Comparison of ENCODE assay signal across 8 cellular contexts in the genomic region with DNA sequence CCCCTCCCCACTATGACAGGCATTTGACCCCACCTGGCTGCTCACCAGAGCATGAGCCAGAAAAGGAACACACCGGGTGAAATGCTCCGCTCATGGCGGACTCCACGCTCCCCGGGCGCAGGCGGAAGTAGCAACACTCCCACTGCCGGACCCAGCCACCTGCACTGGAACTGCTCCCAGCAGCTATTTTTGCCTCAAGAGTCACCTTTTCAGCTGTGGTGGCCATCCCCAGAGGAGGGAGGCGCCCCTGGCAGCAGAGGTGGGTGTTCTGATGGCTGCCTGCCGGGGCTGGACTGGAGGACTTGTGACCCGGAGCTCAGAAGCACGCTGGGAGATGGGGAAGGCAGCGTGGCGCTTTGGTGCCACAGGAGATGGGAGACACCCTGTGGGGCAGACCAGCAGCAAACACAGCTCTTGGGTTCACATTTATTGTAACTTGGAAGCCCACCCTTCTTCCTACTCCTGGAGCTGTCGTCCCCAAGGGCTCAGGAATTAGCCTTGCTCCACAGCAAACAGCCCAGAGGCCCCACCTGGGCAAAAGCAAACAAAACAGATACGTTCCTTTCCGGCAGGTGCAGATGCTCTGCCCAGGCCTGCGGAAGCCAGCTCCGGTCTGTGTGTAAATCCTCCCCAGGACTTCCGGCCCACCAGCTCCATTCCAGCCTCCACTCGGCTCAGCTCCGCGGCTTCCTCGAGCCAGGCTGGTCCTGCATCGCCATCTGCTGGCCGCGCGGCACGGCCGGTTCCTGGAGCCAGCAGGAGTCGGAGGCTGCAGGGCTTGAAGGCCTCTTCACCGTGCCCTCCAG. TPM values are rescaled to one million over a fixed set of nuclear protein-coding genes. Genes with fewer than 3 reads are reported as not detected.
DNase-seq lines count a peak whose midpoint lies in the region; ATAC-seq and TF ChIP-seq lines count a peak whose summit lies in the region.

No MANE protein-coding gene starts in this region.

- H3K4me1 ChIP-seq in HUES6 (ENCODE audit: control insufficient read depth, insufficient read depth, low read length) = peaks cover 41% of the 10 kb centered on the region
- peaks cover 19% of the 10 kb centered on the region for H3K4me1 ChIP-seq in NT2/D1 (ENCODE audit: insufficient read depth, insufficient read length)
- peaks cover 14% of the 10 kb centered on the region for H3K4me1 ChIP-seq in endocrine pancreas (ENCODE audit: control insufficient read depth, insufficient read depth, low read length)

- peaks cover 42% of the 10 kb centered on the region for H3K36me3 ChIP-seq in HUES6 (ENCODE audit: control insufficient read depth, insufficient read depth, low read length)
- H3K36me3 ChIP-seq in NT2/D1 (ENCODE audit: insufficient read depth, insufficient read length, low read length) = peaks cover 40% of the 10 kb centered on the region
- no peaks in the 10 kb centered on the region for H3K36me3 ChIP-seq in endocrine pancreas (ENCODE audit: control insufficient read depth, insufficient read depth, low read length)

- H3K4me3 ChIP-seq in HUES6 (ENCODE audit: low read depth, low read length) (no peak overlapping the region), NT2/D1 (ENCODE audit: insufficient read length, low read depth) (peak overlapping the region; percentile 10), endocrine pancreas (ENCODE audit: control insufficient read depth, insufficient read depth, low read length) (no peak overlapping the region)

- TF ChIP-seq CTCF in GM12801 (IDR thresholded peaks at IDR 0.05; ENCODE audit: extremely low read depth, insufficient read length) (peak; percentile 47), mesothelial cell of epicardium (IDR thresholded peaks at IDR 0.05; ENCODE audit: unreplicated experiment) (peak; percentile 82)

- ATAC-seq in GM21526 (IDR thresholded peaks at IDR 0.05; ENCODE audit: low FRiP score, unreplicated experiment) = no peak

- H3K9me3 ChIP-seq in HUES6 (ENCODE audit: control insufficient read depth, insufficient read depth, low read depth, low read length) (no peaks in the 10 kb centered on the region), NT2/D1 (ENCODE audit: insufficient read depth, low read length) (no peaks in the 10 kb centered on the region), endocrine pancreas (ENCODE audit: control insufficient read depth, low read length) (no peaks in the 10 kb centered on the region)

- peak overlapping the region; percentile 7 for H3K9ac ChIP-seq in HUES6 (ENCODE audit: low read length)
- H3K9ac ChIP-seq in NT2/D1 (ENCODE audit: insufficient read length, low read depth) = peak overlapping the region; percentile 27
- peak overlapping the region; percentile 63 for H3K9ac ChIP-seq in endocrine pancreas (ENCODE audit: control insufficient read depth, insufficient read depth, low read length)

- peaks cover 63% of the 10 kb centered on the region for H3K4me1 Mint-ChIP-seq in mesothelial cell of epicardium

- H3K4me3 Mint-ChIP-seq in mesothelial cell of epicardium = peak overlapping the region; percentile 22

- H3K27ac Mint-ChIP-seq in mesothelial cell of epicardium = peak overlapping the region; percentile 8

- DNase-seq in NT2/D1 (ENCODE audit: low read depth, low spot score) (peak; percentile 86), mesothelial cell of epicardium (ENCODE audit: low spot score in 2 of 2, unreplicated experiment in 2 of 2) (peak; percentile 78 to 91)
- peak; percentile 70 for DNase-seq in activated CD8-positive, alpha-beta memory T cell treated with anti-CD3 and anti-CD28 coated beads, Interleukin-2, amount 50 U/mL, for 1 hour (ENCODE audit: extremely low read depth)
- peak; percentile 80 for DNase-seq in stimulated activated CD8-positive, alpha-beta memory T cell treated with anti-CD3 and anti-CD28 coated beads, Interleukin-15, amount 100 ng/mL, for 1 hour (ENCODE audit: low read depth)

- H3K36me3 Mint-ChIP-seq in mesothelial cell of epicardium = peaks cover 14% of the 10 kb centered on the region

- H3K9me3 Mint-ChIP-seq in mesothelial cell of epicardium = no peaks in the 10 kb centered on the region

- H3K27ac ChIP-seq in HUES6 (ENCODE audit: low read depth, low read length) = no peak overlapping the region

- H3K27me3 ChIP-seq in HUES6 (ENCODE audit: control insufficient read depth, insufficient read depth, low read length) = no peaks in the 10 kb centered on the region
- H3K27me3 ChIP-seq in NT2/D1 (ENCODE audit: insufficient read depth, insufficient read length) = no peaks in the 10 kb centered on the region
- no peaks in the 10 kb centered on the region for H3K27me3 ChIP-seq in endocrine pancreas (ENCODE audit: control insufficient read depth, insufficient read depth, low read length)

- no peaks in the 10 kb centered on the region for H3K27me3 Mint-ChIP-seq in mesothelial cell of epicardium (ENCODE audit: low read depth)

RNA-seq across cellular contexts. Expression of a gene that starts 3.7 kb away (rescaled TPM):
- total RNA-seq in mesothelial cell of epicardium = 30.6 to 33.0 TPM (median 31.9 TPM) in 3 replicates

RNA-seq across cellular contexts. Expression of a gene that starts 8.5 kb away (rescaled TPM):
- 361 to 378 TPM (median 363 TPM) in 3 replicates for total RNA-seq in mesothelial cell of epicardium

RNA-seq across cellular contexts. Expression of a gene that starts 26.8 kb away (rescaled TPM):
- total RNA-seq in mesothelial cell of epicardium = 29.7 to 35.0 TPM (median 31.9 TPM) in 3 replicates

RNA-seq across cellular contexts. Expression of a gene that starts 41.7 kb away (rescaled TPM):
- total RNA-seq in mesothelial cell of epicardium = 0.27 to 0.31 TPM (median 0.27 TPM) in 3 replicates

Comparison
In these comparisons a context has a peak if more than half of its experiments do, and no peak if none do; other contexts are left out.
1. H3K9ac ChIP-seq: peak in every context shown above with its lines; median percentile 63 in endocrine pancreas; 27 in NT2/D1; 7 in HUES6.